ENCODE assay signal across 21 cellular contexts in genomic region chr5:94777163-94777885, GRCh38.
DNase-seq lines count a peak whose midpoint lies in the region; TF ChIP-seq lines count a peak whose summit lies in the region.
"Had no signal": no experiment of that assay in that cellular context is flagged by ENCODE, and none has a peak within 500 bp of the region (broad histone marks: within the 10 kb centered on the region; RNA-seq: fewer than 3 reads in every experiment).

No MANE protein-coding gene starts in this region.

- no peak overlapping the region for H3K9ac ChIP-seq in SK-N-SH
- no peak overlapping the region for H3K9ac ChIP-seq in neural cell (ENCODE audit: low read length)

- TF ChIP-seq CTCF in SK-N-SH (IDR thresholded peaks at IDR 0.05) (no peak), neural cell (IDR thresholded peaks at IDR 0.05; ENCODE audit: poor library complexity, severe bottlenecking) (no peak)

- peaks cover 0 to 34% of the 10 kb centered on the region in 2 experiments; a peak in 2 of 4 replicates for H3K4me1 ChIP-seq in SK-N-SH (ENCODE audit: control insufficient read depth in 1 of 2, insufficient read depth in 2 of 2, low read depth in 1 of 2, low read length in 1 of 2)
- no peaks in the 10 kb centered on the region for H3K4me1 ChIP-seq in effector memory CD4-positive, alpha-beta T cell (ENCODE audit: control insufficient read depth, insufficient read depth, low read length, poor library complexity, severe bottlenecking)
- H3K4me1 ChIP-seq: A549, Caco-2, heart left ventricle, pancreas, right atrium auricular region, upper lobe of right lung had no signal

- H3K9me2 ChIP-seq in SK-N-SH (no peaks in the 10 kb centered on the region), neural cell (ENCODE audit: insufficient read depth, low read length) (no peaks in the 10 kb centered on the region)

- no peaks in the 10 kb centered on the region for H3K79me2 ChIP-seq in SK-N-SH (ENCODE audit: insufficient read depth)
- no peaks in the 10 kb centered on the region for H3K79me2 ChIP-seq in neural cell (replicated peaks; ENCODE audit: insufficient read depth, low read length)

- H2AFZ ChIP-seq in SK-N-SH (ENCODE audit: low read depth) (no peak overlapping the region), neural cell (ENCODE audit: low read depth, low read length) (no peak overlapping the region)

- H3K27me3 ChIP-seq in SK-N-SH (ENCODE audit: insufficient read depth) = no peaks in the 10 kb centered on the region
- peaks cover 24% of the 10 kb centered on the region for H3K27me3 ChIP-seq in neural cell (ENCODE audit: insufficient read depth, low read depth, low read length)
- H3K27me3 ChIP-seq in effector memory CD4-positive, alpha-beta T cell (replicated peaks; ENCODE audit: control insufficient read depth, insufficient read depth, low read length, poor library complexity, severe bottlenecking) = no peaks in the 10 kb centered on the region
- H3K27me3 ChIP-seq: heart left ventricle, right atrium auricular region, upper lobe of right lung had no signal

- H3K9me3 ChIP-seq in SK-N-SH (no peaks in the 10 kb centered on the region), neural cell (ENCODE audit: low read length) (no peaks in the 10 kb centered on the region)
- H3K9me3 ChIP-seq in effector memory CD4-positive, alpha-beta T cell (ENCODE audit: control insufficient read depth, low read length) = no peaks in the 10 kb centered on the region
- H3K9me3 ChIP-seq: A549, Caco-2, pancreas, right atrium auricular region, upper lobe of right lung had no signal

- H3K4me2 ChIP-seq in SK-N-SH (no peak overlapping the region), neural cell (ENCODE audit: low read length) (peak overlapping the region; percentile 57)
- H3K4me2 ChIP-seq: A549 had no signal

- 36% methylated on average over 4 of the region's 4 CpGs for WGBS in SK-N-SH (ENCODE audit: low lambda C conversion rate)

- POLR2A ChIA-PET in SK-N-SH (lab: Yijun Ruan, JAX) = interaction anchor here (1.1 kb wide), 1 partner anchor 158 kb away, joined by 4 read pairs; no protein-coding TSS in a partner anchor

- peak overlapping the region in 1 of 2 experiments; percentile 76; a peak in 2 of 4 replicates for H3K27ac ChIP-seq in SK-N-SH (ENCODE audit: low read depth in 2 of 2, low read length in 1 of 2)
- H3K27ac ChIP-seq in neural cell (ENCODE audit: low read length) = no peak overlapping the region
- H3K27ac ChIP-seq in effector memory CD4-positive, alpha-beta T cell (ENCODE audit: insufficient read depth, low read length, poor library complexity, severe bottlenecking) = no peak overlapping the region
- H3K27ac ChIP-seq: A549, heart left ventricle, pancreas, right atrium auricular region, upper lobe of right lung had no signal

- TF ChIP-seq EP300 in SK-N-SH (IDR thresholded peaks at IDR 0.05; ENCODE audit: borderline replicate concordance in 1 of 2, low read depth in 1 of 2, low read length in 1 of 2) (peak; percentile 46 to 77), neural cell (conservative IDR thresholded peaks at IDR 0.05; ENCODE audit: poor library complexity, severe bottlenecking) (no peak)

- H3K4me3 ChIP-seq in SK-N-SH (ENCODE audit: low read depth in 2 of 2, low read length in 1 of 2) = no peak overlapping the region
- no peak overlapping the region for H3K4me3 ChIP-seq in neural cell (ENCODE audit: low read length)
- no peak overlapping the region for H3K4me3 ChIP-seq in effector memory CD4-positive, alpha-beta T cell (ENCODE audit: insufficient read depth, low read depth, low read length, poor library complexity, severe bottlenecking)
- H3K4me3 ChIP-seq: A549, heart left ventricle, pancreas, right atrium auricular region, upper lobe of right lung had no signal

- H3F3A ChIP-seq in SK-N-SH (replicated peaks; ENCODE audit: insufficient read depth) (no peaks in the 10 kb centered on the region), neural cell (ENCODE audit: insufficient read depth, low read length, poor library complexity, severe bottlenecking) (no peaks in the 10 kb centered on the region)

- peak; percentile 5 to 71 (median 33) for DNase-seq in NCI-H1417 (lab: John Stamatoyannopoulos, UW)
- DNase-seq in NCI-H1417 treated with DMSO at 0.1 percent for 48 hours (lab: John Stamatoyannopoulos, UW) = no peak
- DNase-seq in NCI-H146 treated with DMSO at 0.1 percent for 48 hours (lab: John Stamatoyannopoulos, UW; ENCODE audit: unreplicated experiment) = peak; percentile 35
- peak; percentile 27 for DNase-seq in SK-N-SH
- DNase-seq in iPS-NIHi7 (ENCODE audit: extremely low spot score) = no peak
- DNase-seq in occipital lobe (lab: John Stamatoyannopoulos, UW) = no peak
- DNase-seq in effector memory CD4-positive, alpha-beta T cell = no peak
- DNase-seq: activated CD4-positive, alpha-beta memory T cell treated with anti-CD3 and anti-CD28 coated beads, Interleukin-2, amount 10 ng/mL, durations not matched to agents 7 days and 5 days; activated gamma-delta T cell; Caco-2; EL; heart left ventricle; naive thymus-derived CD8-positive, alpha-beta T cell; NCI-H526 treated with DMSO at 0.1 percent for 48 hours; pancreas; Right ventricle myocardium superior; stimulated activated CD4-positive, alpha-beta T cell treated with anti-CD3 and anti-CD28 coated beads, Interleukin-15, amount 100 ng/mL, for 24 hours; upper lobe of right lung had no signal

- CTCF ChIA-PET in SK-N-SH (lab: Yijun Ruan, JAX) = interaction anchor here (1.4 to 1.8 kb wide), 4 partner anchors 9 to 253 kb away, joined by 3 to 8 read pairs (median 7); no protein-coding TSS in a partner anchor

- TF ChIP-seq RAD21 in SK-N-SH (IDR thresholded peaks at IDR 0.05; ENCODE audit: low read length) (no peak), neural cell (conservative IDR thresholded peaks at IDR 0.05) (no peak)

- H4K20me1 ChIP-seq in SK-N-SH (ENCODE audit: insufficient read depth) = no peaks in the 10 kb centered on the region
- no peaks in the 10 kb centered on the region for H4K20me1 ChIP-seq in neural cell (ENCODE audit: insufficient read depth)

- no peaks in the 10 kb centered on the region for H3K36me3 ChIP-seq in SK-N-SH (replicated peaks in 1 of 2; ENCODE audit: control insufficient read depth in 1 of 2, insufficient read depth in 2 of 2, low read length in 1 of 2)
- H3K36me3 ChIP-seq in neural cell (ENCODE audit: insufficient read depth, low read length) = no peaks in the 10 kb centered on the region
- no peaks in the 10 kb centered on the region for H3K36me3 ChIP-seq in effector memory CD4-positive, alpha-beta T cell (ENCODE audit: control insufficient read depth, insufficient read depth, low read length)
- H3K36me3 ChIP-seq: heart left ventricle, pancreas, right atrium auricular region, upper lobe of right lung had no signal

TF ChIP-seq in SK-N-SH, 30 proteins besides CTCF, POLR2A, EP300 and RAD21 (continues in another document):
- TF ChIP-seq TAF1 (IDR thresholded peaks at IDR 0.05; ENCODE audit: borderline replicate concordance, low read depth, low read length) (no peak), USF2 (IDR thresholded peaks at IDR 0.05; ENCODE audit: borderline replicate concordance, low read depth, low read length) (no peak), SMC3 (IDR thresholded peaks at IDR 0.05; ENCODE audit: low read depth, low read length) (no peak), GABPA (IDR thresholded peaks at IDR 0.05; ENCODE audit: low read depth) (no peak), YY1 (IDR thresholded peaks at IDR 0.05; ENCODE audit: low read depth) (no peak), RFX5 (IDR thresholded peaks at IDR 0.05; ENCODE audit: low read length) (no peak), GATA2 (CRISPR knock-in tag; IDR thresholded peaks at IDR 0.05) (peak; percentile 31; the same call in 1 of the 2 replicates)

TF ChIP-seq in neural cell, 6 proteins besides CTCF, POLR2A, EP300 and RAD21:
- TF ChIP-seq SMC3 (conservative IDR thresholded peaks at IDR 0.05; ENCODE audit: poor library complexity) (no peak), TAF1 (IDR thresholded peaks at IDR 0.05; ENCODE audit: low read depth) (no peak), POLR2AphosphoS5 (IDR thresholded peaks at IDR 0.05) (peak; percentile 14)

Comparison
In these comparisons a context has a peak if more than half of its experiments do, and no peak if none do; other contexts are left out.
1. DNase-seq: peak in NCI-H1417 (3 of 3), NCI-H146 treated with DMSO at 0.1 percent for 48 hours (single experiment) and SK-N-SH (single experiment); none in NCI-H1417 treated with DMSO at 0.1 percent for 48 hours (single experiment), iPS-NIHi7 (single experiment), occipital lobe (single experiment) and effector memory CD4-positive, alpha-beta T cell (0 of 3).